In genomic region chr4:77582716-77583115, GRCh38 we compare ENCODE assay signal across 21 cellular contexts. TPM values are rescaled to one million over a fixed set of nuclear protein-coding genes. Genes with fewer than 3 reads are reported as not detected.
DNase-seq lines count a peak whose midpoint lies in the region; ATAC-seq and TF ChIP-seq lines count a peak whose summit lies in the region.
"Had no signal": no experiment of that assay in that cellular context is flagged by ENCODE, and none has a peak within 500 bp of the region (broad histone marks: within the 10 kb centered on the region; RNA-seq: fewer than 3 reads in every experiment).

No MANE protein-coding gene starts in this region.

- no peak overlapping the region for H3K4me3 ChIP-seq in ACC112 (ENCODE audit: low read depth, low read length)
- H3K4me3 ChIP-seq in RWPE2 (ENCODE audit: severe bottlenecking) = no peak overlapping the region
- no peak overlapping the region for H3K4me3 ChIP-seq in osteoblast (ENCODE audit: insufficient read depth, low read length)
- H3K4me3 ChIP-seq: MG63 had no signal

- H3K27ac ChIP-seq in ACC112 (ENCODE audit: low read depth, low read length) = peak overlapping the region; percentile 44
- peak overlapping the region; percentile 89 for H3K27ac ChIP-seq in RWPE2 (ENCODE audit: poor library complexity, severe bottlenecking)
- peak overlapping the region; percentile 2 for H3K27ac ChIP-seq in osteoblast (ENCODE audit: low read depth, low read length)

- peaks cover 34% of the 10 kb centered on the region for H3K4me1 ChIP-seq in ACC112 (ENCODE audit: control insufficient read depth, insufficient read depth, low read length, unreplicated experiment)
- peaks cover 37% of the 10 kb centered on the region for H3K4me1 ChIP-seq in RWPE2 (ENCODE audit: insufficient read depth, poor library complexity, severe bottlenecking)
- peaks cover 34% of the 10 kb centered on the region for H3K4me1 ChIP-seq in osteoblast (ENCODE audit: insufficient read depth, low read length)

- ATAC-seq in RWPE2 (ENCODE audit: low read depth) = no peak
- ATAC-seq: HCT116, SK-N-SH treated with all-trans-retinoic acid at 6 μM for 48 hours had no signal

- H3K9me3 ChIP-seq in RWPE2 (ENCODE audit: severe bottlenecking) (peaks cover under 1% of the 10 kb centered on the region), osteoblast (ENCODE audit: low read depth, low read length) (no peaks in the 10 kb centered on the region)
- H3K9me3 ChIP-seq: MG63 had no signal

- peak overlapping the region; percentile 1 for H3K4me2 ChIP-seq in osteoblast (ENCODE audit: insufficient read depth, low read length)

- peak overlapping the region; percentile 15 for H2AFZ ChIP-seq in ACC112 (ENCODE audit: low read length, unreplicated experiment)
- no peak overlapping the region for H2AFZ ChIP-seq in osteoblast (ENCODE audit: low read length)

- H3K79me2 ChIP-seq in ACC112 (ENCODE audit: control insufficient read depth, insufficient read depth, low read length, unreplicated experiment) (no peaks in the 10 kb centered on the region), osteoblast (ENCODE audit: insufficient read depth, low read length) (no peaks in the 10 kb centered on the region)

- TF ChIP-seq CTCF in RWPE2 (IDR thresholded peaks at IDR 0.05; ENCODE audit: poor library complexity, severe bottlenecking) (no peak), osteoblast (IDR thresholded peaks at IDR 0.05; ENCODE audit: extremely low read depth, low read depth, low read length) (no peak)

- H3K36me3 ChIP-seq in ACC112 (ENCODE audit: insufficient read depth, low read length) (no peaks in the 10 kb centered on the region), RWPE2 (ENCODE audit: low read depth) (no peaks in the 10 kb centered on the region), osteoblast (ENCODE audit: insufficient read depth, low read length) (no peaks in the 10 kb centered on the region)
- H3K36me3 ChIP-seq: MG63 had no signal

- DNase-seq in EH (ENCODE audit: low read depth) (peak; percentile 13), RWPE2 (ENCODE audit: low spot score) (no peak), osteoblast (ENCODE audit: insufficient read length, low spot score, missing footprints) (no peak), ecto neural progenitor cell (ENCODE audit: low spot score) (no peak), 8988T (no peak), D341Med (ENCODE audit: low spot score) (no peak)
- DNase-seq: COR-L47; DMS153; GOT3; Karpas-422; MG63; NCI-H1092; NCI-H748 treated with DMSO at 0.1 percent for 48 hours; NK-92 treated with Interleukin-12 subunit alpha and Interleukin-12 subunit beta, amount 100 ng/mL, for 24 hours; RPMI8226; SIG-M5 had no signal

- H3K27me3 ChIP-seq in ACC112 (ENCODE audit: insufficient read depth, low read length) (no peaks in the 10 kb centered on the region), RWPE2 (ENCODE audit: insufficient read depth, poor library complexity, severe bottlenecking) (no peaks in the 10 kb centered on the region), osteoblast (ENCODE audit: insufficient read depth, low read length) (no peaks in the 10 kb centered on the region)
- H3K27me3 ChIP-seq: MG63 had no signal

- H4K20me1 ChIP-seq in osteoblast (ENCODE audit: insufficient read depth, low read length) = no peaks in the 10 kb centered on the region

RNA-seq across cellular contexts. Expression of gene CXCL13, which starts 22.9 kb away (rescaled TPM):
- total RNA-seq in osteoblast = not detected in 2 replicates
- total RNA-seq: NCI-H460, OCI-LY7 had no signal

Comparison
In these comparisons a context has a peak if more than half of its experiments do, and no peak if none do; other contexts are left out.
1. H3K27ac ChIP-seq: peak in every context shown above with its lines; median percentile 89 in RWPE2; 44 in ACC112; 2 in osteoblast.